Comparison of ENCODE assay signal across 9 cellular contexts in the genomic region with DNA sequence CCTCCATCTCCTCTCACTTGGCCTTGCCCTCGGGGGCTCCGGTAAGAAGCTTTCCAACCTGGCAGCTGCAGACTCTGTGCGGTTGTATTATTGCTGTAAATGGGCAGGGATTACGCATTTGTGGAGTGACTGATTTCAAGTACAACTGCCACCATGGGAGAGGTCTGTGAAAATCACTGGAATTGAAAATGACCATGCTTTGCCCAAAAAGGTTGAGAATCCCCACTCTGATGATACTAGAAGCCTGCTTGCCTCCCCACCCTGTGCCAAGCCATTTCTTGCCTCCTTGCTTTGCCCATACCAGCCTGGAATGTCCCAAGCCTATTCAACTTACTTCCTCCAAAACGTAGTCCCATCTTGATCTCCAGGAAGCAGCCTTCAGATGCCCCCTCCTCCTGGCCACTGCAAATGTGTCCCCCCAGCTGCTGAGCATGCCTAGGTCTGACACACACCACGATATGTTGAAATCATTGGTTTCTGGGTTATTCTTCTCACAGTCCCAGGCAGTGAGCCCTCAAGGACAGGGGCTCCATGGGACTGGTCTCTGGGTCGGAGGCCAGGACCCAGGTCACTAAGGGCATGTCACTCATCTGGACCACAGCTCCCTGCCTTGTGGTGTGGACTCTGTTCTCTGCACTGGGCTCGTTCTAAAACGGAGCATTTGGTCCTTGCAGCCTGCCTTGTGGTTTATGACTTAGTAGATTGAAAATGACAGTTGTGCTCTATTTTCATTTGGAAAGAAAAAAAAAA. TPM values are rescaled to one million over a fixed set of nuclear protein-coding genes. Genes with fewer than 3 reads are reported as not detected.
DNase-seq lines count a peak whose midpoint lies in the region; ATAC-seq and TF ChIP-seq lines count a peak whose summit lies in the region.
"Had no signal": no experiment of that assay in that cellular context is flagged by ENCODE, and none has a peak within 500 bp of the region (broad histone marks: within the 10 kb centered on the region; RNA-seq: fewer than 3 reads in every experiment).

No MANE protein-coding gene starts in this region.

- peaks cover 32% of the 10 kb centered on the region for H3K36me3 Mint-ChIP-seq in activated naive CD8-positive, alpha-beta T cell treated with anti-CD3 and anti-CD28 coated beads for 36 hours

- no peak overlapping the region for H3K23ac ChIP-seq in mesenchymal stem cell (ENCODE audit: low read length in 2 of 2)

- no peak for ATAC-seq in activated CD4-positive, CD25-positive, alpha-beta regulatory T cell treated with anti-CD3 and anti-CD28 coated beads, Interleukin-2, amount 50 U/mL, for 24 hours
- ATAC-seq in HG03354 (IDR thresholded peaks at IDR 0.05; ENCODE audit: poor library complexity, severe bottlenecking, unreplicated experiment) = no peak

- H2BK15ac ChIP-seq in mesenchymal stem cell (ENCODE audit: low read depth, poor library complexity, severe bottlenecking) = peak overlapping the region; percentile 63

- peaks cover 11% of the 10 kb centered on the region for H3K79me1 ChIP-seq in mesenchymal stem cell (replicated peaks; ENCODE audit: low read length, poor library complexity, severe bottlenecking)

- peaks cover 0 to 22% of the 10 kb centered on the region in 2 experiments for H3K36me3 ChIP-seq in mesenchymal stem cell (ENCODE audit: control insufficient read depth in 1 of 2, insufficient read depth in 2 of 2, low read depth in 1 of 2, low read length in 2 of 2)

- no peaks in the 10 kb centered on the region for H3K9me3 ChIP-seq in AG04450 (ENCODE audit: control insufficient read depth, insufficient read depth, low read length)
- peaks cover 7% of the 10 kb centered on the region for H3K9me3 ChIP-seq in mesenchymal stem cell (ENCODE audit: control insufficient read depth, low read length)

- no peak overlapping the region for H3K4me2 ChIP-seq in mesenchymal stem cell (ENCODE audit: low read length, poor library complexity, severe bottlenecking)

- peak overlapping the region; percentile 37 for H4K91ac ChIP-seq in mesenchymal stem cell (ENCODE audit: low read length)

- H3K4me1 Mint-ChIP-seq in activated naive CD8-positive, alpha-beta T cell treated with anti-CD3 and anti-CD28 coated beads for 36 hours = peaks cover 69% of the 10 kb centered on the region

- no peak overlapping the region for H2BK5ac ChIP-seq in mesenchymal stem cell (ENCODE audit: low read depth, low read length, poor library complexity, severe bottlenecking)

- H3K4me3 Mint-ChIP-seq in activated naive CD8-positive, alpha-beta T cell treated with anti-CD3 and anti-CD28 coated beads for 36 hours = no peak overlapping the region

- DNase-seq in AG04450 (ENCODE audit: low read depth, low spot score) = no peak
- DNase-seq in KBM-7 = peak; percentile 45
- no peak for DNase-seq in activated naive CD8-positive, alpha-beta T cell treated with anti-CD3 and anti-CD28 coated beads for 36 hours
- peak; percentile 80 for DNase-seq in mesenchymal stem cell
- DNase-seq in GM19240 (ENCODE audit: insufficient read length, low spot score) = no peak
- no peak for DNase-seq in germinal center (ENCODE audit: low spot score)
- DNase-seq: activated CD4-positive, alpha-beta T cell treated with anti-CD3 and anti-CD28 coated beads, Interleukin-2, amount 50 U/mL, for 4 hours had no signal

- H3K27me3 ChIP-seq in AG04450 (ENCODE audit: control insufficient read depth, insufficient read depth, low read length) (no peaks in the 10 kb centered on the region), mesenchymal stem cell (ENCODE audit: control insufficient read depth in 1 of 2, insufficient read depth in 1 of 2, low read length in 2 of 2) (no peaks in the 10 kb centered on the region)

- CTCF ChIA-PET in AG04450 (lab: Charles Lee) = no interaction called here

- H2AFZ ChIP-seq in mesenchymal stem cell (ENCODE audit: low read depth, low read length) = no peak overlapping the region

- H4K8ac ChIP-seq in mesenchymal stem cell (ENCODE audit: low read length) = no peak overlapping the region

- peaks cover 48% of the 10 kb centered on the region for H3K4me1 ChIP-seq in mesenchymal stem cell (ENCODE audit: control insufficient read depth, insufficient read depth, low read depth, low read length)

- H2BK120ac ChIP-seq in mesenchymal stem cell (ENCODE audit: low read depth, low read length) = no peak overlapping the region

- peak overlapping the region; percentile 98 for H3K27ac ChIP-seq in AG04450 (ENCODE audit: low read depth, low read length)
- no peak overlapping the region for H3K27ac ChIP-seq in mesenchymal stem cell (ENCODE audit: low read length, poor library complexity, severe bottlenecking)

- POLR2A ChIA-PET in AG04450 (lab: Yijun Ruan, JAX) = interaction anchor here (1.2 to 1.9 kb wide), 3 partner anchors 9 to 70 kb away, joined by 3 to 12 read pairs (median 4); no protein-coding TSS in a partner anchor

- no peak for TF ChIP-seq CTCF in AG04450 (IDR thresholded peaks at IDR 0.05; ENCODE audit: low read depth, low read length)

- H2AK5ac ChIP-seq in mesenchymal stem cell (ENCODE audit: low read length, severe bottlenecking) = peak overlapping the region; percentile 81

- H2BK12ac ChIP-seq in mesenchymal stem cell (ENCODE audit: low read length in 2 of 2) = peak overlapping the region; percentile 51 to 98

- H3K18ac ChIP-seq in mesenchymal stem cell (ENCODE audit: low read depth in 1 of 2, low read length in 2 of 2) = peak overlapping the region; percentile 47 to 88

- H3K9me3 Mint-ChIP-seq in activated naive CD8-positive, alpha-beta T cell treated with anti-CD3 and anti-CD28 coated beads for 36 hours = peaks cover 10% of the 10 kb centered on the region

- H3K4ac ChIP-seq in mesenchymal stem cell (ENCODE audit: low read depth in 1 of 2, low read length in 2 of 2) = peak overlapping the region; percentile 70 to 84

- in situ Hi-C loops in KBM-7 (cut with MboI; ENCODE audit: low pct_unique_long_range_greater_than_20kb, low sequenced_read_pairs) = no loop called here

- H3K14ac ChIP-seq in mesenchymal stem cell (ENCODE audit: low read length in 2 of 2) = peak overlapping the region in 1 of 2 experiments; percentile 94

- peak overlapping the region; percentile 48 for H3K9ac ChIP-seq in mesenchymal stem cell (ENCODE audit: low read length)

- 42% methylated on average over 9 of the region's 9 CpGs for WGBS in mesenchymal stem cell

- H3K4me3 ChIP-seq in AG04450 (ENCODE audit: low read depth, low read length) = no peak overlapping the region
- no peak overlapping the region for H3K4me3 ChIP-seq in mesenchymal stem cell (ENCODE audit: insufficient read depth in 1 of 2, low read depth in 1 of 2, low read length in 2 of 2)

- H3K27me3 Mint-ChIP-seq in activated naive CD8-positive, alpha-beta T cell treated with anti-CD3 and anti-CD28 coated beads for 36 hours = no peaks in the 10 kb centered on the region

- peak overlapping the region; percentile 5 for H3K27ac Mint-ChIP-seq in activated naive CD8-positive, alpha-beta T cell treated with anti-CD3 and anti-CD28 coated beads for 36 hours

RNA-seq across cellular contexts. Expression of a gene that starts 42.9 kb away (rescaled TPM):
- 115 and 138 TPM in 2 replicates for polyA plus RNA-seq in AG04450 (2011; rRNA removed)
- 168 and 203 TPM in 2 replicates for polyA minus RNA-seq in AG04450 (2011; rRNA and poly(A)+ RNA removed)
- total RNA-seq in activated naive CD8-positive, alpha-beta T cell treated with anti-CD3 and anti-CD28 coated beads for 36 hours = 10 to 100 TPM; 15.7 to 16.4 TPM
- 126 TPM for polyA plus RNA-seq in mesenchymal stem cell (2013, experiment 1 of 2)
- 125 TPM for polyA plus RNA-seq in mesenchymal stem cell (2013, experiment 2 of 2)

Comparison
In these comparisons a context has a peak if more than half of its experiments do, and no peak if none do; other contexts are left out.
1. DNase-seq: peak in KBM-7 (single experiment) and mesenchymal stem cell (single experiment); none in AG04450 (single experiment), activated naive CD8-positive, alpha-beta T cell treated with anti-CD3 and anti-CD28 coated beads for 36 hours (single experiment), GM19240 (single experiment) and germinal center (single experiment).